Comparison of ENCODE assay signal across 1 cellular context in the genomic region with DNA sequence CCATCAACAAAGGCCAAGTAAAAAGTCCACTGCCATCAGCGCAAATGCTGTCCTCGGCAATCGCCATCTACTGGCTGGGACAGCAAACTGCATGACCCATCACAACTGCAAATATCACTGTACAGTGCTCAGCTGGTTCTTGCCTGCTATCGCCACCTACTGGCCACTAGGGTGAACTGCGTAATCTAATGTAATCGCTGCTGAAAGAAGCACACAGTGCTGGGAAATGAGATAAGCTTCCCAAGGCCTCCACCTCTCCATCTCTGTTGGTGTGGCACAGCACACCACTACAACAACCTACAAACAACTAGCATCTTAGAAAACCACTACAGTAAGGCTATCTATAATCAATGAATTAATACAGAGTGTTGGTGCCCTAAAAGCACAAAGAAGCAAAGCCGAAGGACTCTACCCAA.
TF ChIP-seq lines count a peak whose summit lies in the region.

No MANE protein-coding gene starts in this region.

TF ChIP-seq in K562, 482 proteins besides CTCF, POLR2A, EP300 and RAD21 (continued from another document):
- TF ChIP-seq, protein P1, sequence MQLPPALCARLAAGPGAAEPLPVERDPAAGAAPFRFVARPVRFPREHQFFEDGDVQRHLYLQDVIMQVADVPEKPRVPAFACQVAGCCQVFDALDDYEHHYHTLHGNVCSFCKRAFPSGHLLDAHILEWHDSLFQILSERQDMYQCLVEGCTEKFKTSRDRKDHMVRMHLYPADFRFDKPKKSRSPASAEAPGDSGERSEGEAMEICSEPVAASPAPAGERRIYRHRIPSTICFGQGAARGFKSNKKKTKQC (CRISPR knock-in tag; IDR thresholded peaks at IDR 0.05), result no peak
